Comparison of ENCODE assay signal across 8 cellular contexts in genomic region chr11:45804806-45805304, GRCh38. TPM values are rescaled to one million over a fixed set of nuclear protein-coding genes. Genes with fewer than 3 reads are reported as not detected.
DNase-seq lines count a peak whose midpoint lies in the region; ATAC-seq and TF ChIP-seq lines count a peak whose summit lies in the region.

Gene SLC35C1, plus strand, starts transcription at chr11:45805149. Its CDS starts 653 bp downstream, at chr11:45805802.

- H3K9me3 Mint-ChIP-seq in Caco-2 (ENCODE audit: unreplicated experiment) = no peaks in the 10 kb centered on the region
- H3K9me3 Mint-ChIP-seq in endodermal cell = no peaks in the 10 kb centered on the region
- H3K9me3 Mint-ChIP-seq in mesothelial cell of epicardium = no peaks in the 10 kb centered on the region

- peak within 1 kb of the TSS; percentile 24 for H3K27ac ChIP-seq in endodermal cell (ENCODE audit: low read depth, low read length)

- peak within 1 kb of the TSS; percentile 96 for H3K4me3 ChIP-seq in Caco-2 (ENCODE audit: low read depth, low read length)
- peak within 1 kb of the TSS; percentile 78 for H3K4me3 ChIP-seq in NT2/D1 (ENCODE audit: insufficient read length, low read depth)
- peak within 1 kb of the TSS; percentile 92 for H3K4me3 ChIP-seq in endodermal cell (ENCODE audit: low read length)

- H3K4me1 ChIP-seq in Caco-2 (peaks cover 13% of the 10 kb centered on the region), NT2/D1 (ENCODE audit: insufficient read depth, insufficient read length) (peaks cover 14% of the 10 kb centered on the region), endodermal cell (ENCODE audit: control insufficient read depth, insufficient read depth, low read length) (peaks cover 5% of the 10 kb centered on the region)

- H3K9me3 ChIP-seq in Caco-2 = no peaks in the 10 kb centered on the region
- no peaks in the 10 kb centered on the region for H3K9me3 ChIP-seq in NT2/D1 (ENCODE audit: insufficient read depth, low read length)
- H3K9me3 ChIP-seq in endodermal cell (ENCODE audit: control insufficient read depth, low read length) = no peaks in the 10 kb centered on the region

- DNase-seq in Caco-2 (peak; percentile 97 to 99), HT1080 (ENCODE audit: low read depth) (peak; percentile 91), NT2/D1 (ENCODE audit: low read depth, low spot score) (peak; percentile 98), endodermal cell (peak; percentile 98), mesothelial cell of epicardium (ENCODE audit: low spot score in 2 of 2, unreplicated experiment in 2 of 2) (peak; percentile 87 to 94)
- DNase-seq in activated CD8-positive, alpha-beta memory T cell treated with anti-CD3 and anti-CD28 coated beads, Interleukin-2, amount 50 U/mL, for 1 hour (ENCODE audit: extremely low read depth) = peak; percentile 83
- DNase-seq in stimulated activated CD8-positive, alpha-beta memory T cell treated with anti-CD3 and anti-CD28 coated beads, Interleukin-15, amount 100 ng/mL, for 48 hours (ENCODE audit: low read depth in 2 of 2) = peak; percentile 93 to 94

- no peaks in the 10 kb centered on the region for H3K27me3 Mint-ChIP-seq in Caco-2 (ENCODE audit: insufficient read depth, unreplicated experiment)
- peaks cover 23% of the 10 kb centered on the region for H3K27me3 Mint-ChIP-seq in endodermal cell (ENCODE audit: insufficient read depth)
- no peaks in the 10 kb centered on the region for H3K27me3 Mint-ChIP-seq in mesothelial cell of epicardium (ENCODE audit: low read depth)

- H3K4me1 Mint-ChIP-seq in Caco-2 (ENCODE audit: low read depth, unreplicated experiment) (peaks cover 12% of the 10 kb centered on the region), endodermal cell (peaks cover 17% of the 10 kb centered on the region), mesothelial cell of epicardium (peaks cover 33% of the 10 kb centered on the region)

- H3K4me3 Mint-ChIP-seq in Caco-2 (ENCODE audit: unreplicated experiment) = peak within 1 kb of the TSS; percentile 99
- H3K4me3 Mint-ChIP-seq in endodermal cell = peak within 1 kb of the TSS; percentile 80
- peak within 1 kb of the TSS; percentile 96 for H3K4me3 Mint-ChIP-seq in mesothelial cell of epicardium

- POLR2A ChIA-PET in Caco-2 (lab: Charles Lee) = interaction anchor here (1.4 kb wide), 1 partner anchor 42 kb away, joined by 11 read pairs; the partner anchor contains the start of gene CRY2

- WGBS in endodermal cell (ENCODE audit: insufficient coverage in 1 of 2, insufficient read length in 1 of 2), 2 experiments = 0% methylated on average over 3 to 45 of the region's 45 CpGs

- H3K9ac ChIP-seq in NT2/D1 (ENCODE audit: insufficient read length, low read depth) (peak within 1 kb of the TSS; percentile 84), endodermal cell (ENCODE audit: extremely low read depth, low read length, poor library complexity, severe bottlenecking) (peak within 1 kb of the TSS; percentile 74)

- ATAC-seq in GM21360 (IDR thresholded peaks at IDR 0.05; ENCODE audit: unreplicated experiment) = peak; percentile 91

- peak within 1 kb of the TSS; percentile 75 for H3K27ac Mint-ChIP-seq in Caco-2 (ENCODE audit: unreplicated experiment)
- H3K27ac Mint-ChIP-seq in endodermal cell = peak within 1 kb of the TSS; percentile 90
- H3K27ac Mint-ChIP-seq in mesothelial cell of epicardium = peak within 1 kb of the TSS; percentile 91

- intact Hi-C loops in Caco-2 (cut with micrococcal nuclease; ENCODE audit: unreplicated experiment) = loop anchor here (1.0 kb wide), 2 partner anchors 18 to 42 kb away; partner anchors contain the start of gene CRY2

- peak in 1 of 2 experiments; percentile 13 for TF ChIP-seq CTCF in Caco-2 (IDR thresholded peaks at IDR 0.05; ENCODE audit: insufficient read depth in 1 of 2, low read depth in 1 of 2, low read length in 1 of 2, severe bottlenecking in 1 of 2, unreplicated experiment in 1 of 2)
- peak; percentile 36 for TF ChIP-seq CTCF in endodermal cell (conservative IDR thresholded peaks at IDR 0.05)
- TF ChIP-seq CTCF in mesothelial cell of epicardium (IDR thresholded peaks at IDR 0.05; ENCODE audit: unreplicated experiment) = no peak

- H3K36me3 ChIP-seq in Caco-2 (ENCODE audit: control insufficient read depth, insufficient read depth, low read length) (no peaks in the 10 kb centered on the region), NT2/D1 (ENCODE audit: insufficient read depth, insufficient read length, low read length) (peaks cover 36% of the 10 kb centered on the region), endodermal cell (ENCODE audit: control insufficient read depth, insufficient read depth, low read length) (peaks cover 5% of the 10 kb centered on the region)

- H3K27me3 ChIP-seq in Caco-2 (replicated peaks; ENCODE audit: control insufficient read depth, insufficient read depth, low read length) (no peaks in the 10 kb centered on the region), NT2/D1 (ENCODE audit: insufficient read depth, insufficient read length) (peaks cover 38% of the 10 kb centered on the region), endodermal cell (ENCODE audit: control insufficient read depth, insufficient read depth, low read length, poor library complexity, severe bottlenecking) (peaks cover 22% of the 10 kb centered on the region)

- peaks cover 15% of the 10 kb centered on the region for H3K36me3 Mint-ChIP-seq in Caco-2 (ENCODE audit: insufficient read depth, unreplicated experiment)
- peaks cover 3% of the 10 kb centered on the region for H3K36me3 Mint-ChIP-seq in endodermal cell (ENCODE audit: low read depth)
- peaks cover 2% of the 10 kb centered on the region for H3K36me3 Mint-ChIP-seq in mesothelial cell of epicardium

- BruUV-seq in Caco-2 (replicated peaks; lab: Mats Ljungman, UMichigan) = no TSS peak

- CTCF ChIA-PET in Caco-2 (lab: Charles Lee) = interaction anchor here (0.5 to 1.9 kb wide), 5 partner anchors 11 to 922 kb away, joined by 3 to 9 read pairs (median 6); no protein-coding TSS in a partner anchor

RNA-seq across cellular contexts. Expression of gene SLC35C1, which starts in this region (rescaled TPM):
- 14.0 and 15.1 TPM in 2 replicates for total RNA-seq in Caco-2 (2022)
- 4.9 and 11.7 TPM in 2 replicates for total RNA-seq in HT1080 (2014; rRNA removed; shearing (Covaris generic))
- polyA plus RNA-seq in HT1080 (2015; cell fraction: cytosol; rRNA removed) = 10.8 and 12.0 TPM in 2 replicates
- 4.0 and 8.7 TPM in 2 replicates for polyA plus RNA-seq in HT1080 (2015; cell fraction: nucleus; rRNA removed)
- 10 to 100 TPM; 11.4 to 16.0 TPM for total RNA-seq in endodermal cell
- 11.5 TPM for polyA plus RNA-seq in endodermal cell (2013, experiment 1 of 2)
- polyA plus RNA-seq in endodermal cell (2013, experiment 2 of 2) = 10.1 TPM
- 13.2 to 14.6 TPM (median 14.5 TPM) in 3 replicates for total RNA-seq in mesothelial cell of epicardium

Comparison
In these comparisons a context has a peak if more than half of its experiments do, and no peak if none do; other contexts are left out.
1. Peak in every context shown above with its lines: DNase-seq, ATAC-seq, H3K4me3 ChIP-seq and H3K27ac ChIP-seq.